Comparison of ENCODE assay signal across 22 cellular contexts in genomic region chr7:33157311-33157710, GRCh38. TPM values are rescaled to one million over a fixed set of nuclear protein-coding genes. Genes with fewer than 3 reads are reported as not detected.
A peak's percentile ranks its signal among the peaks of the same experiment; 100 is the strongest.
DNase-seq lines count a peak whose midpoint lies in the region; ATAC-seq and TF ChIP-seq lines count a peak whose summit lies in the region.
"Had no signal": no experiment of that assay in that cellular context is flagged by ENCODE, and none has a peak within 500 bp of the region (broad histone marks: within the 10 kb centered on the region; RNA-seq: fewer than 3 reads in every experiment).

No MANE protein-coding gene starts in this region.

- peak overlapping the region; percentile 56 for H3K27ac ChIP-seq in angular gyrus (ENCODE audit: low read depth, low read length)
- H3K27ac ChIP-seq: gastrocnemius medialis, lower lobe of right lung, psoas muscle had no signal

- DNase-seq in EH (ENCODE audit: low read depth) (peak; percentile 5), fibroblast of the aortic adventitia (ENCODE audit: low read depth) (peak; percentile 79), sciatic nerve (ENCODE audit: low spot score) (no peak), NCI-H1417 (lab: John Stamatoyannopoulos, UW) (no peak), ureter (ENCODE audit: low spot score) (no peak)
- DNase-seq in activated T-cell treated with anti-CD3 and anti-CD28 coated beads, Interleukin-2, amount 50 U/mL, for 48 hours = no peak
- DNase-seq: activated CD8-positive, alpha-beta memory T cell treated with anti-CD3 and anti-CD28 coated beads, Interleukin-2, amount 50 U/mL, for 4 hours; effector CD8-positive, alpha-beta T cell; gastrocnemius medialis; HFFc6; Kasumi-1; lower lobe of right lung; naive thymus-derived CD8-positive, alpha-beta T cell; NCI-H1417 treated with DMSO at 0.1 percent for 48 hours; NCI-H2171; NCI-H774; psoas muscle; stimulated activated naive CD8-positive, alpha-beta T cell treated with anti-CD3 and anti-CD28 coated beads, Interleukin-15, Interleukin-2, amounts not matched to agents 100 U/mL and 50 U/mL, for 24 hours; uterus had no signal

- intact Hi-C loops in sciatic nerve (cut with DNase I) = no loop called here

- peak; percentile 67 for ATAC-seq in sciatic nerve
- no peak for ATAC-seq in GM21360 (IDR thresholded peaks at IDR 0.05; ENCODE audit: unreplicated experiment)
- ATAC-seq: gastrocnemius medialis; lower lobe of right lung; naive thymus-derived CD8-positive, alpha-beta T cell; Panc1; psoas muscle; stimulated activated naive CD8-positive, alpha-beta T cell treated with anti-CD3 and anti-CD28 coated beads, Interleukin-15, Interleukin-2, amounts not matched to agents 100 U/mL and 50 U/mL, for 24 hours had no signal

- no peak for TF ChIP-seq CTCF in fibroblast of the aortic adventitia (IDR thresholded peaks at IDR 0.05; ENCODE audit: insufficient read depth, low read length)

- H3K4me3 ChIP-seq in fibroblast of the aortic adventitia (ENCODE audit: low read depth, low read length) = no peak overlapping the region
- H3K4me3 ChIP-seq: gastrocnemius medialis, lower lobe of right lung, psoas muscle, uterus had no signal

RNA-seq across cellular contexts. Expression of gene BBS9, which starts 27.9 kb away (rescaled TPM):
- total RNA-seq in fibroblast of the aortic adventitia (ENCODE audit: low replicate concordance) (26.8 and 31.1 TPM in 2 replicates), sciatic nerve (43.8 TPM), ureter (22.7 TPM)

RNA-seq across cellular contexts. Expression of gene RP9, which starts 48.1 kb away (rescaled TPM):
- total RNA-seq in fibroblast of the aortic adventitia (ENCODE audit: low replicate concordance) (7.2 and 7.7 TPM in 2 replicates), sciatic nerve (11.6 TPM), ureter (14.3 TPM)

Comparison
In these comparisons a context has a peak if more than half of its experiments do, and no peak if none do; other contexts are left out.
1. DNase-seq: peak in EH (single experiment) and fibroblast of the aortic adventitia (single experiment); none in sciatic nerve (single experiment), activated T-cell treated with anti-CD3 and anti-CD28 coated beads, Interleukin-2, amount 50 U/mL, for 48 hours (0 of 2), NCI-H1417 (0 of 3) and ureter (single experiment).